ENCODE assay signal across 8 cellular contexts in genomic region chr13:46288570-46289259, GRCh38.
DNase-seq lines count a peak whose midpoint lies in the region; ATAC-seq and TF ChIP-seq lines count a peak whose summit lies in the region.

No MANE protein-coding gene starts in this region.

- no peaks in the 10 kb centered on the region for H4K20me1 ChIP-seq in mammary epithelial cell (ENCODE audit: insufficient read depth, low read length)

- no peaks in the 10 kb centered on the region for H3K36me3 ChIP-seq in mammary epithelial cell (ENCODE audit: insufficient read depth, low read length)

- H3K27me3 Mint-ChIP-seq in activated naive CD8-positive, alpha-beta T cell treated with anti-CD3 and anti-CD28 coated beads, Interleukin-2, amount 10 ng/mL, durations not matched to agents 7 days and 5 days, result no peaks in the 10 kb centered on the region
- no peaks in the 10 kb centered on the region for H3K27me3 Mint-ChIP-seq in activated naive CD8-positive, alpha-beta T cell treated with anti-CD3 and anti-CD28 coated beads for 36 hours

- no peak overlapping the region for H3K27ac Mint-ChIP-seq in activated naive CD8-positive, alpha-beta T cell treated with anti-CD3 and anti-CD28 coated beads, Interleukin-2, amount 10 ng/mL, durations not matched to agents 7 days and 5 days
- no peak overlapping the region for H3K27ac Mint-ChIP-seq in activated naive CD8-positive, alpha-beta T cell treated with anti-CD3 and anti-CD28 coated beads for 36 hours

- in situ Hi-C loops in mammary epithelial cell (cut with MboI; ENCODE audit: low sequenced_read_pairs in 2 of 2), result no loop called here

- no peaks in the 10 kb centered on the region for H3K36me3 Mint-ChIP-seq in activated naive CD8-positive, alpha-beta T cell treated with anti-CD3 and anti-CD28 coated beads, Interleukin-2, amount 10 ng/mL, durations not matched to agents 7 days and 5 days
- H3K36me3 Mint-ChIP-seq in activated naive CD8-positive, alpha-beta T cell treated with anti-CD3 and anti-CD28 coated beads for 36 hours, result no peaks in the 10 kb centered on the region

- dilution Hi-C loops in mammary epithelial cell (cut with HindIII; ENCODE audit: low sequenced_read_pairs), result no loop called here

- H3K27ac ChIP-seq in mammary epithelial cell (ENCODE audit: insufficient read depth, low read depth, low read length), result no peak overlapping the region

- POLR2A ChIA-PET in activated naive CD8-positive, alpha-beta T cell treated with anti-CD3 and anti-CD28 coated beads, Interleukin-2, amount 10 ng/mL, durations not matched to agents 7 days and 5 days (lab: Charles Lee), result interaction anchor here (1.1 to 1.2 kb wide), 2 partner anchors 116 to 121 kb away, joined by 4 read pairs; no protein-coding TSS in a partner anchor

- no peaks in the 10 kb centered on the region for H3K9me3 ChIP-seq in mammary epithelial cell (replicated peaks; ENCODE audit: insufficient read depth, low read length)

- peak; percentile 74 to 84 for TF ChIP-seq CTCF in mammary epithelial cell (conservative IDR thresholded peaks at IDR 0.05 in 1 of 2, IDR thresholded peaks at IDR 0.05 in 1 of 2; ENCODE audit: extremely low read depth in 1 of 2, insufficient read depth in 1 of 2, low read depth in 1 of 2, low read length in 2 of 2)

- peak; percentile 89 for ATAC-seq in activated naive CD8-positive, alpha-beta T cell treated with anti-CD3 and anti-CD28 coated beads, Interleukin-2, amount 10 ng/mL, durations not matched to agents 7 days and 5 days (ENCODE audit: low read depth)
- ATAC-seq in HG02885 (IDR thresholded peaks at IDR 0.05; ENCODE audit: poor library complexity, unreplicated experiment) (peak; percentile 68), HG02970 (IDR thresholded peaks at IDR 0.05; ENCODE audit: low FRiP score, unreplicated experiment) (no peak), HG03039 (IDR thresholded peaks at IDR 0.05; ENCODE audit: unreplicated experiment) (no peak)

- H3K4me1 Mint-ChIP-seq in activated naive CD8-positive, alpha-beta T cell treated with anti-CD3 and anti-CD28 coated beads, Interleukin-2, amount 10 ng/mL, durations not matched to agents 7 days and 5 days, result peaks cover 13% of the 10 kb centered on the region
- H3K4me1 Mint-ChIP-seq in activated naive CD8-positive, alpha-beta T cell treated with anti-CD3 and anti-CD28 coated beads for 36 hours, result peaks cover 12% of the 10 kb centered on the region

- H2AFZ ChIP-seq in mammary epithelial cell (ENCODE audit: low read depth, low read length), result no peak overlapping the region

- no peak for DNase-seq in activated naive CD8-positive, alpha-beta T cell treated with anti-CD3 and anti-CD28 coated beads, Interleukin-2, amount 10 ng/mL, durations not matched to agents 7 days and 5 days
- DNase-seq in activated naive CD8-positive, alpha-beta T cell treated with anti-CD3 and anti-CD28 coated beads for 36 hours, result no peak
- DNase-seq in NCI-H748 treated with DMSO at 0.1 percent for 48 hours (lab: John Stamatoyannopoulos, UW) (peak; percentile 47), mammary epithelial cell (peak; percentile 38), lung microvascular endothelial cell (ENCODE audit: low read depth in 2 of 2) (peak; percentile 44 to 53)

- no peaks in the 10 kb centered on the region for H3K9me3 Mint-ChIP-seq in activated naive CD8-positive, alpha-beta T cell treated with anti-CD3 and anti-CD28 coated beads, Interleukin-2, amount 10 ng/mL, durations not matched to agents 7 days and 5 days
- no peaks in the 10 kb centered on the region for H3K9me3 Mint-ChIP-seq in activated naive CD8-positive, alpha-beta T cell treated with anti-CD3 and anti-CD28 coated beads for 36 hours

- intact Hi-C loops in mammary epithelial cell (cut with micrococcal nuclease), result loop anchor here (1.0 to 2.0 kb wide), 4 partner anchors 33 to 481 kb away; partner anchors contain the start of gene LCP1

- CTCF ChIA-PET in mammary epithelial cell (lab: Charles Lee; ENCODE audit: low non-redundant PET), result interaction anchor here (0.6 kb wide), 1 partner anchor 279 kb away, joined by 3 read pairs; no protein-coding TSS in a partner anchor

- H3K4me1 ChIP-seq in mammary epithelial cell (ENCODE audit: insufficient read depth, low read length), result no peaks in the 10 kb centered on the region

- no peak overlapping the region for H3K4me2 ChIP-seq in mammary epithelial cell (ENCODE audit: insufficient read depth, low read depth, low read length)

- 72% methylated on average over 5 of the region's 5 CpGs for WGBS in mammary epithelial cell (ENCODE audit: low coverage, missing lambda C conversion rate)

- no peak overlapping the region for H3K4me3 ChIP-seq in mammary epithelial cell (replicated peaks in 1 of 3; ENCODE audit: insufficient read depth in 1 of 3, low read depth in 2 of 3, low read length in 3 of 3)

- H3K79me2 ChIP-seq in mammary epithelial cell (ENCODE audit: insufficient read depth, low read length), result no peaks in the 10 kb centered on the region

- peaks cover 5% of the 10 kb centered on the region for H3K27me3 ChIP-seq in mammary epithelial cell (ENCODE audit: insufficient read depth, low read length)

- H3K9ac ChIP-seq in mammary epithelial cell (ENCODE audit: insufficient read depth, low read length), result no peak overlapping the region

- no TSS peak for BruUV-seq in mammary epithelial cell (replicated peaks; lab: Mats Ljungman, UMichigan)

- H3K4me3 Mint-ChIP-seq in activated naive CD8-positive, alpha-beta T cell treated with anti-CD3 and anti-CD28 coated beads, Interleukin-2, amount 10 ng/mL, durations not matched to agents 7 days and 5 days, result no peak overlapping the region
- H3K4me3 Mint-ChIP-seq in activated naive CD8-positive, alpha-beta T cell treated with anti-CD3 and anti-CD28 coated beads for 36 hours, result no peak overlapping the region

Comparison
In these comparisons a context has a peak if more than half of its experiments do, and no peak if none do; other contexts are left out.
1. ATAC-seq: peak in activated naive CD8-positive, alpha-beta T cell treated with anti-CD3 and anti-CD28 coated beads, Interleukin-2, amount 10 ng/mL, durations not matched to agents 7 days and 5 days (single experiment) and HG02885 (single experiment); none in HG02970 (single experiment) and HG03039 (single experiment).
2. DNase-seq: peak in NCI-H748 treated with DMSO at 0.1 percent for 48 hours (single experiment), mammary epithelial cell (single experiment) and lung microvascular endothelial cell (2 of 2); none in activated naive CD8-positive, alpha-beta T cell treated with anti-CD3 and anti-CD28 coated beads, Interleukin-2, amount 10 ng/mL, durations not matched to agents 7 days and 5 days (single experiment) and activated naive CD8-positive, alpha-beta T cell treated with anti-CD3 and anti-CD28 coated beads for 36 hours (single experiment).